Comparison of ENCODE assay signal across 29 cellular contexts in genomic region chr18:76408480-76409067, GRCh38.
"Had no signal": no experiment of that assay in that cellular context is flagged by ENCODE, and none has a peak within 500 bp of the region (broad histone marks: within the 10 kb centered on the region; RNA-seq: fewer than 3 reads in every experiment).

No MANE protein-coding gene starts in this region.

- H3K4me3 Mint-ChIP-seq: activated naive CD4-positive, alpha-beta T cell treated with anti-CD3 and anti-CD28 coated beads, Interleukin-2, amount 10 ng/mL, durations not matched to agents 7 days and 5 days; activated naive CD8-positive, alpha-beta T cell treated with anti-CD3 and anti-CD28 coated beads, Interleukin-2, amount 10 ng/mL, durations not matched to agents 7 days and 5 days; brain; effector memory CD8-positive, alpha-beta T cell; mesothelial cell of epicardium; naive B cell; neural crest cell; stimulated activated naive B cell treated with anti-CD40 and anti-IgM and Interleukin-4, amounts not matched to agents 10 μg/mL and 1 μg/mL and 100 μg/mL, for 72 hours had no signal

- H3K27me3 Mint-ChIP-seq: activated naive CD8-positive, alpha-beta T cell treated with anti-CD3 and anti-CD28 coated beads, Interleukin-2, amount 10 ng/mL, durations not matched to agents 7 days and 5 days; brain; naive B cell; stimulated activated naive B cell treated with anti-CD40 and anti-IgM and Interleukin-4, amounts not matched to agents 10 μg/mL and 1 μg/mL and 100 μg/mL, for 72 hours had no signal

- H3K27me3 ChIP-seq: ascending aorta, stomach, thyroid gland, upper lobe of right lung had no signal

- H3K27ac Mint-ChIP-seq: activated naive CD8-positive, alpha-beta T cell treated with anti-CD3 and anti-CD28 coated beads, Interleukin-2, amount 10 ng/mL, durations not matched to agents 7 days and 5 days; brain; effector memory CD8-positive, alpha-beta T cell; mesothelial cell of epicardium; naive B cell; stimulated activated naive B cell treated with anti-CD40 and anti-IgM and Interleukin-4, amounts not matched to agents 10 μg/mL and 1 μg/mL and 100 μg/mL, for 72 hours had no signal

- H3K36me3 ChIP-seq: ascending aorta, thyroid gland, upper lobe of right lung had no signal

- H3K9me3 ChIP-seq: ascending aorta, stomach, thyroid gland, upper lobe of right lung had no signal

- H3K4me1 ChIP-seq: ascending aorta, upper lobe of right lung had no signal

- ATAC-seq: effector memory CD8-positive, alpha-beta T cell; esophagus mucosa; left colon; sciatic nerve; stimulated activated naive B cell treated with anti-CD40 and anti-IgM and Interleukin-4, amounts not matched to agents 10 μg/mL and 1 μg/mL and 100 μg/mL, for 72 hours; upper lobe of right lung had no signal

- DNase-seq: activated CD4-positive, alpha-beta T cell treated with anti-CD3 and anti-CD28 coated beads for 4 hours; activated CD4-positive, alpha-beta T cell treated with anti-CD3 and anti-CD28 coated beads, Interleukin-2, amount 50 U/mL, for 48 hours; activated CD8-positive, alpha-beta memory T cell treated with anti-CD3 and anti-CD28 coated beads for 24 hours; activated gamma-delta T cell; activated naive CD4-positive, alpha-beta T cell treated with anti-CD3 and anti-CD28 coated beads, Interleukin-2, amount 10 ng/mL, durations not matched to agents 7 days and 5 days; activated naive CD8-positive, alpha-beta T cell treated with anti-CD3 and anti-CD28 coated beads, Interleukin-2, amount 10 ng/mL, durations not matched to agents 7 days and 5 days; effector memory CD8-positive, alpha-beta T cell; foreskin fibroblast; hippocampal formation; kidney; left colon; naive B cell; occipital lobe; stimulated activated CD4-positive, alpha-beta T cell treated with anti-CD3 and anti-CD28 coated beads, Interleukin-1b, Interleukin-23, amount 100 ng/mL, for 48 hours; stimulated activated CD4-positive, alpha-beta T cell treated with anti-CD3 and anti-CD28 coated beads, Interleukin-4, amount 100 ng/mL, for 4 hours; stimulated activated naive B cell treated with anti-CD40 and anti-IgM and Interleukin-4, amounts not matched to agents 10 μg/mL and 1 μg/mL and 100 μg/mL, for 72 hours; stomach; T-helper 9 cell; thyroid gland; upper lobe of right lung had no signal

- H3K9me3 Mint-ChIP-seq: activated naive CD4-positive, alpha-beta T cell treated with anti-CD3 and anti-CD28 coated beads, Interleukin-2, amount 10 ng/mL, durations not matched to agents 7 days and 5 days; effector memory CD8-positive, alpha-beta T cell; mesothelial cell of epicardium; neural crest cell had no signal

- H3K4me3 ChIP-seq: ascending aorta, coronary artery, skin epidermis, stomach, thyroid gland, upper lobe of right lung had no signal

- H3K27ac ChIP-seq: ascending aorta, coronary artery, skin epidermis, stomach, thyroid gland, upper lobe of right lung, VCaP had no signal

- H3K36me3 Mint-ChIP-seq: activated naive CD4-positive, alpha-beta T cell treated with anti-CD3 and anti-CD28 coated beads, Interleukin-2, amount 10 ng/mL, durations not matched to agents 7 days and 5 days had no signal
